ENCODE assay signal across 19 cellular contexts in the genomic region with DNA sequence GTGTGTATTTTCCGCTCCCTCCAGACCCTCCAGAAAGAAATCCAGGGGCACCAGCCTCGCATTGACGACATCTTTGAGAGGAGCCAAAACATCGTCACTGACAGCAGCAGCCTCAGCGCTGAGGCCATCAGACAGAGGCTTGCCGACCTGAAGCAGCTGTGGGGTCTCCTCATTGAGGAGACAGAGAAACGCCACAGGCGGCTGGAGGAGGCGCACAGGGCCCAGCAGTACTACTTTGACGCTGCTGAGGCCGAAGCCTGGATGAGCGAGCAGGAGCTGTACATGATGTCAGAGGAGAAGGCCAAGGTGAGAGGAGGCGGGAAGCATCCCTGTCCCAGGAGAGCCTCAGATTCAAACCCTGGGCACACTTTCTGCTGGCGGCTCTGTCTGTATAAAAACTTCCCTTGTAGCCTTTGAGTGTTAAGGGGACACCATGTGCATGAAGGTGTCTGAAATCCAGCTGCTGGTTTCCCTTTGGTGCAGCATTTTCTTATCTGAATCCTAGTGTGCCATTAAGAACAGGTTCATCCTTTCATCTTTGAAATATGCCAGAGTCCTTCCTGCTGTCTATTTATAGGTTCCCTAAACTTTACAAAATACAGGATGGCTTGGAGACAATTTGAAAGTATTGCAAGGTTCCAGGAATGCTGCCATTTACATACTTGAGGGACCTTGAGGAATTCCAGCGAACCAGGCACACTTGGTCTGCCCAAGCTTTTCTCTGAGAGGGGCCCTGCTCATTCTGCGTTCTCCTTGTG.
DNase-seq lines count a peak whose midpoint lies in the region; ATAC-seq, FAIRE-seq and TF ChIP-seq lines count a peak whose summit lies in the region.
"Had no signal": no experiment of that assay in that cellular context is flagged by ENCODE, and none has a peak within 500 bp of the region (broad histone marks: within the 10 kb centered on the region; RNA-seq: fewer than 3 reads in every experiment).

No MANE protein-coding gene starts in this region.

- H3K27ac Mint-ChIP-seq in endodermal cell, result no peak overlapping the region
- H3K27ac Mint-ChIP-seq: HFFc6 had no signal

- no peaks in the 10 kb centered on the region for H3K27me3 ChIP-seq in left ventricle myocardium inferior (ENCODE audit: low read depth)
- no peaks in the 10 kb centered on the region for H3K27me3 ChIP-seq in endodermal cell (ENCODE audit: control insufficient read depth, insufficient read depth, low read length, poor library complexity, severe bottlenecking)
- no peaks in the 10 kb centered on the region for H3K27me3 ChIP-seq in muscle layer of duodenum (ENCODE audit: low read depth, low read length)
- H3K27me3 ChIP-seq in stomach smooth muscle (ENCODE audit: control insufficient read depth in 1 of 2, insufficient read depth in 2 of 2, low read length in 2 of 2), result no peaks in the 10 kb centered on the region
- H3K27me3 ChIP-seq in pancreas, result no peaks in the 10 kb centered on the region

- H3K4me1 ChIP-seq in left ventricle myocardium inferior, result peaks cover 37% of the 10 kb centered on the region
- H3K4me1 ChIP-seq in endodermal cell (ENCODE audit: control insufficient read depth, insufficient read depth, low read length), result no peaks in the 10 kb centered on the region
- peaks cover 0 to 18% of the 10 kb centered on the region in 2 donors for H3K4me1 ChIP-seq in muscle layer of duodenum (ENCODE audit: control insufficient read depth in 1 of 2, insufficient read depth in 2 of 2, low read length in 2 of 2)
- peaks cover 22% of the 10 kb centered on the region for H3K4me1 ChIP-seq in stomach smooth muscle (ENCODE audit: control insufficient read depth, insufficient read depth, low read length)
- peaks cover 0 to 12% (median 11%) of the 10 kb centered on the region in 3 donors for H3K4me1 ChIP-seq in pancreas

- H3K4me3 ChIP-seq in left ventricle myocardium inferior (no peak overlapping the region), endodermal cell (ENCODE audit: low read length) (no peak overlapping the region), muscle layer of duodenum (ENCODE audit: low read depth in 1 of 2, low read length in 2 of 2) (no peak overlapping the region), stomach smooth muscle (ENCODE audit: low read length in 2 of 2) (no peak overlapping the region), pancreas (no peak overlapping the region)

- peaks cover 88% of the 10 kb centered on the region for H3K36me3 Mint-ChIP-seq in endodermal cell (ENCODE audit: low read depth)

- ATAC-seq in Right ventricle myocardium superior (ENCODE audit: poor library complexity) (no peak), HG03039 (IDR thresholded peaks at IDR 0.05; ENCODE audit: unreplicated experiment) (no peak), pancreas (no peak), HG03469 (IDR thresholded peaks at IDR 0.05; ENCODE audit: unreplicated experiment) (no peak)

- intact Hi-C loops in left ventricle myocardium inferior (cut with micrococcal nuclease), result loop anchor here (10.0 kb wide), 1 partner anchor 58 kb away; no protein-coding TSS in a partner anchor
- intact Hi-C loops in Right ventricle myocardium superior (cut with DNase I), result no loop called here
- intact Hi-C loops in pancreas (cut with DNase I), result no loop called here

- DNase-seq in left ventricle myocardium inferior, result no peak
- DNase-seq in Right ventricle myocardium superior, result no peak
- DNase-seq in endodermal cell, result peak; percentile 29
- no peak for DNase-seq in pancreas
- DNase-seq: EL, HFFc6, KG1, NCI-H1048, NCI-H1436 treated with DMSO at 0.1 percent for 48 hours, NCI-H2029 treated with DMSO at 0.1 percent for 48 hours, NCI-H2171 treated with DMSO at 0.1 percent for 48 hours, NCI-H446 treated with DMSO at 0.1 percent for 48 hours had no signal

- H3K27me3 Mint-ChIP-seq in endodermal cell (ENCODE audit: insufficient read depth), result no peaks in the 10 kb centered on the region

- TF ChIP-seq CTCF in left ventricle myocardium inferior (IDR thresholded peaks at IDR 0.05; ENCODE audit: borderline replicate concordance) (no peak), endodermal cell (conservative IDR thresholded peaks at IDR 0.05) (no peak), pancreas (IDR thresholded peaks at IDR 0.05) (no peak)

- H3K9me3 ChIP-seq in left ventricle myocardium inferior (replicated peaks), result no peaks in the 10 kb centered on the region
- H3K9me3 ChIP-seq in endodermal cell (ENCODE audit: control insufficient read depth, low read length), result no peaks in the 10 kb centered on the region
- H3K9me3 ChIP-seq in muscle layer of duodenum (ENCODE audit: control insufficient read depth in 1 of 2, low read length in 2 of 2), result no peaks in the 10 kb centered on the region
- H3K9me3 ChIP-seq in stomach smooth muscle (ENCODE audit: control insufficient read depth in 2 of 2, low read length in 2 of 2), result no peaks in the 10 kb centered on the region
- no peaks in the 10 kb centered on the region for H3K9me3 ChIP-seq in pancreas

- no peaks in the 10 kb centered on the region for H3K9me3 Mint-ChIP-seq in endodermal cell
- H3K9me3 Mint-ChIP-seq: HFFc6 had no signal

- no peak overlapping the region for H3K4me3 Mint-ChIP-seq in endodermal cell
- H3K4me3 Mint-ChIP-seq: HFFc6 had no signal

- peaks cover 3% of the 10 kb centered on the region for H3K4me1 Mint-ChIP-seq in endodermal cell

- H3K27ac ChIP-seq in left ventricle myocardium inferior (replicated peaks), result peak overlapping the region; percentile 43
- no peak overlapping the region for H3K27ac ChIP-seq in endodermal cell (ENCODE audit: low read depth, low read length)
- H3K27ac ChIP-seq in muscle layer of duodenum (ENCODE audit: low read length), result peak overlapping the region; percentile 14
- peak overlapping the region; percentile 56 for H3K27ac ChIP-seq in stomach smooth muscle (ENCODE audit: low read length)
- no peak overlapping the region for H3K27ac ChIP-seq in pancreas
- H3K27ac ChIP-seq: C4-2B, RWPE1 had no signal

- H3K9ac ChIP-seq in endodermal cell (ENCODE audit: extremely low read depth, low read length, poor library complexity, severe bottlenecking) (no peak overlapping the region), stomach smooth muscle (ENCODE audit: low read length in 2 of 2) (peak overlapping the region in 1 of 2 donors; percentile 14)

- 94 to 98% methylated on average over 16 of the region's 16 CpGs for WGBS in endodermal cell (ENCODE audit: insufficient coverage in 1 of 2, insufficient read length in 1 of 2), 2 experiments
- WGBS in pancreas, 2 donors, result 93 to 95% methylated on average over 16 of the region's 16 CpGs

- peaks cover 95% of the 10 kb centered on the region for H3K36me3 ChIP-seq in left ventricle myocardium inferior
- H3K36me3 ChIP-seq in endodermal cell (ENCODE audit: control insufficient read depth, insufficient read depth, low read length), result peaks cover 86% of the 10 kb centered on the region
- H3K36me3 ChIP-seq in muscle layer of duodenum (ENCODE audit: control insufficient read depth in 1 of 2, insufficient read depth in 2 of 2, low read length in 2 of 2), result peaks cover 72 to 78% of the 10 kb centered on the region in 2 donors
- peaks cover 67 to 72% of the 10 kb centered on the region in 2 donors for H3K36me3 ChIP-seq in stomach smooth muscle (ENCODE audit: control insufficient read depth in 2 of 2, insufficient read depth in 2 of 2, low read length in 2 of 2)
- H3K36me3 ChIP-seq in pancreas, result peaks cover 33 to 80% (median 62%) of the 10 kb centered on the region in 3 donors

- FAIRE-seq in pancreas (lab: Jason Lieb, UNC), result no peak
- FAIRE-seq: H1 had no signal

Comparison
In these comparisons a context has a peak if more than half of its experiments do, and no peak if none do; other contexts are left out.
1. H3K27ac ChIP-seq: peak in left ventricle myocardium inferior (single experiment), muscle layer of duodenum (single experiment) and stomach smooth muscle (single experiment); none in endodermal cell (single experiment) and pancreas (0 of 4).